18 cellular contexts compared by ENCODE assay signal in genomic region chr7:43659549-43659896, GRCh38.
DNase-seq lines count a peak whose midpoint lies in the region; ATAC-seq, FAIRE-seq and TF ChIP-seq lines count a peak whose summit lies in the region.
"Had no signal": no experiment of that assay in that cellular context is flagged by ENCODE, and none has a peak within 500 bp of the region (broad histone marks: within the 10 kb centered on the region; RNA-seq: fewer than 3 reads in every experiment).

No MANE protein-coding gene starts in this region.

- H3K79me2 ChIP-seq in ACC112 (ENCODE audit: control insufficient read depth, insufficient read depth, low read length, unreplicated experiment) (peaks cover 29% of the 10 kb centered on the region), GM23338 (replicated peaks; ENCODE audit: insufficient read depth) (peaks cover 97% of the 10 kb centered on the region), HepG2 (ENCODE audit: insufficient read depth, low read length) (peaks cover 75% of the 10 kb centered on the region)

- peaks cover 30% of the 10 kb centered on the region for H3K36me3 Mint-ChIP-seq in GM23338 (ENCODE audit: low read depth)
- H3K36me3 Mint-ChIP-seq in activated T-helper 17 cell treated with anti-CD3 and anti-CD28 coated beads, Interleukin-2, amount 50 U/mL, for 72 hours (ENCODE audit: low read depth), result peaks cover 34% of the 10 kb centered on the region

- H4K20me1 ChIP-seq in GM23338 (replicated peaks; ENCODE audit: insufficient read depth) (no peaks in the 10 kb centered on the region), HepG2 (ENCODE audit: insufficient read depth, low read length) (no peaks in the 10 kb centered on the region)

- no peak overlapping the region for H2AFZ ChIP-seq in ACC112 (ENCODE audit: low read length, unreplicated experiment)
- H2AFZ ChIP-seq in GM23338, result no peak overlapping the region
- H2AFZ ChIP-seq in HepG2 (ENCODE audit: low read length), result no peak overlapping the region

- no peak for TF ChIP-seq POLR2A in HepG2 (IDR thresholded peaks at IDR 0.05; ENCODE audit: insufficient read depth in 1 of 2, low read depth in 2 of 2, low read length in 2 of 2)

- peaks cover 35% of the 10 kb centered on the region for H3K4me1 Mint-ChIP-seq in GM23338
- H3K4me1 Mint-ChIP-seq in activated T-helper 17 cell treated with anti-CD3 and anti-CD28 coated beads, Interleukin-2, amount 50 U/mL, for 72 hours, result peaks cover 24% of the 10 kb centered on the region

- H3K27ac Mint-ChIP-seq in GM23338, result peak overlapping the region; percentile 72; the same call in 1 of the 2 replicates
- H3K27ac Mint-ChIP-seq in activated T-helper 17 cell treated with anti-CD3 and anti-CD28 coated beads, Interleukin-2, amount 50 U/mL, for 72 hours, result peak overlapping the region; percentile 89

- intact Hi-C loops in HepG2 (cut with micrococcal nuclease; ENCODE audit: unreplicated experiment), result loop anchor here (2.0 to 5.0 kb wide), 3 partner anchors 15 to 33 kb away; no protein-coding TSS in a partner anchor

- H3K4me3 Mint-ChIP-seq in GM23338, result no peak overlapping the region; the same call in 2 of the 3 replicates
- H3K4me3 Mint-ChIP-seq in activated T-helper 17 cell treated with anti-CD3 and anti-CD28 coated beads, Interleukin-2, amount 50 U/mL, for 72 hours, result peak overlapping the region; percentile 75

- no TSS peak for BruUV-seq in HepG2 (replicated peaks; lab: Mats Ljungman, UMichigan)

- peak overlapping the region; percentile 66 for H3K4me2 ChIP-seq in GM23338
- H3K4me2 ChIP-seq in HepG2 (ENCODE audit: low read depth, low read length), result peak overlapping the region; percentile 67

- H3K27me3 ChIP-seq in ACC112 (ENCODE audit: insufficient read depth, low read length), result no peaks in the 10 kb centered on the region
- H3K27me3 ChIP-seq in GM23338 (ENCODE audit: insufficient read depth), result no peaks in the 10 kb centered on the region
- no peaks in the 10 kb centered on the region for H3K27me3 ChIP-seq in HepG2 (ENCODE audit: control insufficient read depth in 1 of 2, insufficient read depth in 2 of 2, low read length in 2 of 2)
- H3K27me3 ChIP-seq: gastroesophageal sphincter, SJCRH30 had no signal

- no peaks in the 10 kb centered on the region for H3F3A ChIP-seq in GM23338 (replicated peaks; ENCODE audit: low read depth)

- in situ Hi-C loops in HepG2 (cut with HindIII; ENCODE audit: extremely low pct_ligation_motif_present, low pct_unique_long_range_greater_than_20kb), result no loop called here

- H3K27me3 Mint-ChIP-seq in GM23338 (ENCODE audit: insufficient read depth, low read depth, poor library complexity), result peaks cover 3% of the 10 kb centered on the region
- no peaks in the 10 kb centered on the region for H3K27me3 Mint-ChIP-seq in activated T-helper 17 cell treated with anti-CD3 and anti-CD28 coated beads, Interleukin-2, amount 50 U/mL, for 72 hours

- no peak for DNase-seq in GM23338 (ENCODE audit: low spot score)
- DNase-seq in HepG2 (ENCODE audit: low spot score), result no peak
- DNase-seq in putamen (ENCODE audit: low spot score), result no peak
- no peak for DNase-seq in middle frontal gyrus (ENCODE audit: extremely low spot score, low spot score)
- DNase-seq: activated CD4-positive, CD25-positive, alpha-beta regulatory T cell treated with anti-CD3 and anti-CD28 coated beads, Interleukin-2, amount 50 U/mL, for 72 hours; effector CD4-positive, alpha-beta T cell; GF-D8; left ventricle myocardium inferior; MV-4-11; NCI-H524; SJCRH30; stimulated activated naive CD8-positive, alpha-beta T cell treated with anti-CD3 and anti-CD28 coated beads, Interleukin-15, Interleukin-2, amounts not matched to agents 100 U/mL and 50 U/mL, for 24 hours had no signal

- peak overlapping the region; percentile 44 for H3K9ac ChIP-seq in HepG2 (ENCODE audit: insufficient read depth, low read depth, low read length)

- no peaks in the 10 kb centered on the region for H3K9me2 ChIP-seq in GM23338 (ENCODE audit: insufficient read depth)

- H3K36me3 ChIP-seq in ACC112 (ENCODE audit: insufficient read depth, low read length) (peaks cover 5% of the 10 kb centered on the region; the same call in 1 of the 2 replicates), GM23338 (ENCODE audit: insufficient read depth) (no peaks in the 10 kb centered on the region), HepG2 (replicated peaks in 1 of 2; ENCODE audit: control insufficient read depth in 1 of 2, insufficient read depth in 2 of 2, low read length in 2 of 2) (peaks cover 1 to 2% of the 10 kb centered on the region in 2 experiments; a peak in 3 of 5 replicates)

- H3K9me3 ChIP-seq in HepG2 (ENCODE audit: low read length), result no peaks in the 10 kb centered on the region
- H3K9me3 ChIP-seq: gastroesophageal sphincter, left ventricle myocardium inferior, SJCRH30 had no signal

- H3K27ac ChIP-seq in ACC112 (ENCODE audit: low read depth, low read length) (peak overlapping the region; percentile 84), GM23338 (ENCODE audit: low read depth) (peak overlapping the region; percentile 75), HepG2 (ENCODE audit: extremely low read length, insufficient read depth, low read length) (peak overlapping the region; percentile 94)
- H3K27ac ChIP-seq: C4-2B, left ventricle myocardium inferior, SJCRH30 had no signal

- TF ChIP-seq CTCF in GM23338 (conservative IDR thresholded peaks at IDR 0.05; ENCODE audit: low read depth in 2 of 2) (no peak), HepG2 (CRISPR knock-in tag; IDR thresholded peaks at IDR 0.05) (no peak)

- ATAC-seq in GM23338 (peak; percentile 70), HepG2 (peak; percentile 86), GM21367 (IDR thresholded peaks at IDR 0.05; ENCODE audit: unreplicated experiment) (no peak), GM21737 (IDR thresholded peaks at IDR 0.05; ENCODE audit: unreplicated experiment) (no peak)
- no peak for ATAC-seq in activated T-helper 17 cell treated with anti-CD3 and anti-CD28 coated beads, Interleukin-2, amount 50 U/mL, for 72 hours (replicated peaks)
- ATAC-seq: gastroesophageal sphincter had no signal

- peaks cover 31% of the 10 kb centered on the region for H3K4me1 ChIP-seq in ACC112 (ENCODE audit: control insufficient read depth, insufficient read depth, low read length, unreplicated experiment)
- H3K4me1 ChIP-seq in GM23338 (ENCODE audit: insufficient read depth), result peaks cover 46% of the 10 kb centered on the region
- peaks cover 53% of the 10 kb centered on the region for H3K4me1 ChIP-seq in HepG2 (ENCODE audit: insufficient read depth, low read length)

- CTCF ChIA-PET in HepG2 (lab: Yijun Ruan, JAX; ENCODE audit: low intra/inter-chr PET ratio, low total read pairs), result no interaction called here

- H3K4me3 ChIP-seq in ACC112 (ENCODE audit: low read depth, low read length), result no peak overlapping the region
- no peak overlapping the region for H3K4me3 ChIP-seq in GM23338
- H3K4me3 ChIP-seq in HepG2 (replicated peaks in 1 of 3; ENCODE audit: insufficient read depth in 1 of 3, low read depth in 2 of 3, low read length in 3 of 3), result no peak overlapping the region; a peak in 1 of 6 replicates
- H3K4me3 ChIP-seq: gastroesophageal sphincter, left ventricle myocardium inferior, SJCRH30 had no signal

- no peak for TF ChIP-seq RAD21 in HepG2 (CRISPR knock-in tag; IDR thresholded peaks at IDR 0.05)

- TF ChIP-seq EP300 in HepG2 (IDR thresholded peaks at IDR 0.05; ENCODE audit: low read depth in 2 of 2, low read length in 2 of 2) (no peak), HepG2 (CRISPR knock-in tag; IDR thresholded peaks at IDR 0.05; ENCODE audit: borderline replicate concordance) (no peak)

- peak; percentile 4 for FAIRE-seq in HepG2 (lab: Jason Lieb, UNC)

- no peaks in the 10 kb centered on the region for H3K9me3 Mint-ChIP-seq in GM23338
- H3K9me3 Mint-ChIP-seq in activated T-helper 17 cell treated with anti-CD3 and anti-CD28 coated beads, Interleukin-2, amount 50 U/mL, for 72 hours, result no peaks in the 10 kb centered on the region

- POLR2A ChIA-PET in HepG2 (lab: Yijun Ruan, JAX), result interaction anchor here (1.0 kb wide), 3 partner anchors 12 to 77 kb away, joined by 3 to 6 read pairs (median 5); partner anchors contain the start of gene STK17A

TF ChIP-seq in HepG2, 621 proteins besides CTCF, POLR2A, EP300 and RAD21 (continues in another document):
- TF ChIP-seq NCOA2 (CRISPR knock-in tag; IDR thresholded peaks at IDR 0.05), result 0 out of 2 replicates have a peak, but pooled peaks have one; percentile 4
- 0 out of 2 replicates have a peak, but pooled peaks have one; percentile 1 for TF ChIP-seq CREM (IDR thresholded peaks at IDR 0.05)
- TF ChIP-seq CREM (CRISPR knock-in tag; IDR thresholded peaks at IDR 0.05), result no peak
- no peak for TF ChIP-seq ZMAT3 (CRISPR knock-in tag; conservative IDR thresholded peaks at IDR 0.05)
- peak; percentile 6; the same call in 1 of the 2 replicates for TF ChIP-seq HOMEZ (CRISPR knock-in tag; IDR thresholded peaks at IDR 0.05; ENCODE audit: low read depth)
- no peak; the same call in 1 of the 2 replicates for TF ChIP-seq KDM5A (IDR thresholded peaks at IDR 0.05; ENCODE audit: borderline replicate concordance, low read length)
- peak; percentile 28; the same call in 1 of the 2 replicates for TF ChIP-seq TBX3 (IDR thresholded peaks at IDR 0.05; ENCODE audit: borderline replicate concordance)
- TF ChIP-seq HNRNPUL1 (IDR thresholded peaks at IDR 0.05; ENCODE audit: low read depth, low read length), result no peak

Comparison
In these comparisons a context has a peak if more than half of its experiments do, and no peak if none do; other contexts are left out.
1. ATAC-seq: peak in GM23338 (single experiment) and HepG2 (single experiment); none in activated T-helper 17 cell treated with anti-CD3 and anti-CD28 coated beads, Interleukin-2, amount 50 U/mL, for 72 hours (single experiment), GM21367 (single experiment) and GM21737 (single experiment).
2. Peak in every context shown above with its lines, with median percentiles within 50 percentile points of each other: H3K27ac ChIP-seq.